In the genomic region with DNA sequence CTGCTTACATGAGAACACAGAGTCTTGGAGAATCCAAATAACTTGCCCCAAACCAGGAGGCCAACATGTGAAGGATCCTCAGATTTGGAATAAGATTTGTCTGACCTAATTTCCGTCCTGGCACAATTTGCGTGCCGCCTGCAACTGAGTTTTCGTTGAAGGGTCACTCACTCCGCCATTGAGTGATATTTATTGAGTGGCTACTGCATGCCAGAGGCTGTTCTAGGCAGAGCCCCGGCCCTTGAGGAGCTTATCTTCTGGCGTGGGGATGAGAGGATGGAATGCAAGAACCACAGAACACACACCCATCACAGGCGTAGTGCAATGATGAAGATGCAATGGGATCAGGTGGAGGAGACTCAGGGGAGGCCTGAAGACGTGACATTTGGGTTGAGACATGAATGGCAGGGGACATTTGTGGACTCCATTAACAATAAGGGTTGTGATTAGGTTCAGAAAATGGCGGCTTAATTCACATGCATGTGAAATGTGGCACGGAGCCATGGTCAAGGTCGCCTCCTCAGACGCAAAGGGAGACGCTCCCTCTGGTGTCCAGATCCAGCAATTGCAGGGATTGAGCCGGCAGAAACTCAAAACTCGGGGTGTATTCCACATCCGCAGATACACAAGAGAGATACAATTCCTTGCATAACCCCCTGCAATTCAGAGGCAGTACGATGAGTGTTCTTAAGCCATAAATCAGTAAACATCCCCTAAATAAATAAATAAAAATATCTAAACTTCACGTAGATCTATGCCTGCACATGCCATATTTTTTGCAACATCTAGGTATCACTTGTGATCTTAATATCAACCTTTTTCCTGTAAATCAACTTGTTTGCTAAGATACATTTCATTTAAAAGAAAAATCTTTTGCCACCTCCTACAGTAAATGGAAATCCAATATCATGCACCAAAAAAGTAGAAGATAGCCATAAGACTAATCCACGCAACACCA, we compare ENCODE assay signal across 8 cellular contexts. TPM values are rescaled to one million over a fixed set of nuclear protein-coding genes. Genes with fewer than 3 reads are reported as not detected.
A peak's percentile ranks its signal among the peaks of the same experiment; 100 is the strongest.
DNase-seq lines count a peak whose midpoint lies in the region; ATAC-seq and TF ChIP-seq lines count a peak whose summit lies in the region.

No MANE protein-coding gene starts in this region.

- H3K27ac ChIP-seq in colonic mucosa (no peak overlapping the region), left lung (no peak overlapping the region)

- DNase-seq in CD14-positive monocyte (ENCODE audit: low spot score) (no peak), NCI-H510A (lab: John Stamatoyannopoulos, UW) (peak; percentile 82), colonic mucosa (peak; percentile 86), left lung (peak in 1 of 2 donors; percentile 79)
- DNase-seq in activated CD4-positive, alpha-beta T cell treated with anti-CD3 and anti-CD28 coated beads for 48 hours, result peak; percentile 83
- DNase-seq in stimulated activated CD4-positive, alpha-beta T cell treated with anti-CD3 and anti-CD28 coated beads, Interleukin-4, amount 100 ng/mL, for 48 hours (ENCODE audit: low read depth in 2 of 2), result peak; percentile 59 to 67

- peaks cover 0 to 6% (median 3%) of the 10 kb centered on the region in 3 donors for H3K27me3 Mint-ChIP-seq in CD14-positive monocyte (ENCODE audit: low read depth in 3 of 3)

- no peak overlapping the region for H3K9ac ChIP-seq in colonic mucosa (ENCODE audit: low read depth in 2 of 2, low read length in 2 of 2)

- ATAC-seq in HG03066 (IDR thresholded peaks at IDR 0.05; ENCODE audit: low read depth, unreplicated experiment) (peak; percentile 50), left lung (peak; percentile 86), HG02938 (IDR thresholded peaks at IDR 0.05; ENCODE audit: unreplicated experiment) (no peak)

- TF ChIP-seq CTCF in CD14-positive monocyte (IDR thresholded peaks at IDR 0.05) (peak; percentile 89), colonic mucosa (IDR thresholded peaks at IDR 0.05) (peak; percentile 90), left lung (IDR thresholded peaks at IDR 0.05) (peak; percentile 79 to 88)

- no peak overlapping the region for H3K4me3 ChIP-seq in colonic mucosa
- no peak overlapping the region for H3K4me3 ChIP-seq in left lung

- H3K9me3 ChIP-seq in colonic mucosa (no peaks in the 10 kb centered on the region), left lung (no peaks in the 10 kb centered on the region)

- no peaks in the 10 kb centered on the region for H3K27me3 ChIP-seq in colonic mucosa
- peaks cover 0 to 7% of the 10 kb centered on the region in 2 donors for H3K27me3 ChIP-seq in left lung

- H3K27ac Mint-ChIP-seq in CD14-positive monocyte, result no peak overlapping the region

- H3K4me1 ChIP-seq in colonic mucosa (no peaks in the 10 kb centered on the region), left lung (peaks cover 2 to 5% of the 10 kb centered on the region in 2 donors)

- intact Hi-C loops in CD14-positive monocyte (cut with micrococcal nuclease) (loop anchor here in 1 of 2 donors (2.0 kb wide), 1 partner anchor 190 kb away; no protein-coding TSS in a partner anchor), colonic mucosa (cut with DNase I) (loop anchor here (2.0 to 5.0 kb wide), 2 partner anchors 192 to 704 kb away; no protein-coding TSS in a partner anchor), left lung (cut with DNase I) (no loop called here)

- H3K36me3 ChIP-seq in colonic mucosa, result no peaks in the 10 kb centered on the region
- H3K36me3 ChIP-seq in left lung, result no peaks in the 10 kb centered on the region

- H3K4me1 Mint-ChIP-seq in CD14-positive monocyte, result peaks cover 9% of the 10 kb centered on the region

- H3K4me3 Mint-ChIP-seq in CD14-positive monocyte, result no peak overlapping the region

- H3K36me3 Mint-ChIP-seq in CD14-positive monocyte, result no peaks in the 10 kb centered on the region

- peaks cover 0 to 5% (median 0%) of the 10 kb centered on the region in 7 donors for H3K9me3 Mint-ChIP-seq in CD14-positive monocyte

RNA-seq across cellular contexts. Expression of a gene that starts 57.9 kb away (rescaled TPM):
- polyA plus RNA-seq in CD14-positive monocyte, result not detected
- total RNA-seq in colonic mucosa, result under 1 TPM; 0.20 to 0.35 TPM
- total RNA-seq in left lung, result 1 to 10 TPM; 1.5 to 6.0 TPM
